ENCODE assay signal across 1 cellular context in the genomic region with DNA sequence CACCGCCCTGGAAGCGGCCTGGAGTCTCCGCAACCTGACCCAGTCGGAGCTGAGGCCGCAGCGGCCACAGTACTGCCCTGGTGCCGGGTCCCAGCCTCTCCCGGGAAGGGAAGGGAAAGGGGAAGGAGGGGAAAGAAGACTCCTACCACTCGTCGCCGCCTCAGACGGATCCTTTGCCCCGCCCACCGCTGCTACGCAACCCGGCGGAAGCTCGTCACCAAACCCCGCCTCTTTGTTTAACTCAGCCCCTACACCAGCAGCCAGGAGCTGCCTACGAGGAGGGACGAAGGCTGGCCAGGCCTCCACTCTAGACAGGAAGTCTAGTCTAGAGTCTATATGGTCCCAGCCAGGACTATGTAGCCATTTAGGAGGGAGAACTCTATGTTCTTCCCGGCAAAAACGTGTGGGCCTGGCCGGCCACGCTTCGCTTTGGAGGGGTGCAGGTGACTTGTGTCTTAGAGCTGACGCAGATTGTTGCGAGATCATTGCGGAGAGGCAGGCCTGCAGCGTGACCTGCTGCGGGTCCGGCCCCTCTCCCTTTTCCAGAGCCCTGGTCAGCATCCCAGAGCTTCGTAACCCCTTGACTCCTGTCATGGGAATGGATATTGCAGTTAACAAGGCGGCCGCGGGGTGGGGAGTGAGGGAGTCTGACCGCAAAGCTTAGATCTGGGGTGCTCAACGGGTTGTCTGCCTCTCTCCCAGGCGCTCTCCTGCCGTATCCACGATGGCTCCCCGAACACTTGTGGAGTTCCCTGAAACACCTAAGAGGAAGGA.
TF ChIP-seq lines count a peak whose summit lies in the region.

A gene (minus strand): TSS at position 166 of the 774 bp plus-strand sequence. CDS start 7,875 bp downstream, outside the sequence.

TF ChIP-seq in SK-N-SH, 30 proteins besides CTCF, POLR2A, EP300 and RAD21 (continued from another document):
- TF ChIP-seq, protein P1, sequence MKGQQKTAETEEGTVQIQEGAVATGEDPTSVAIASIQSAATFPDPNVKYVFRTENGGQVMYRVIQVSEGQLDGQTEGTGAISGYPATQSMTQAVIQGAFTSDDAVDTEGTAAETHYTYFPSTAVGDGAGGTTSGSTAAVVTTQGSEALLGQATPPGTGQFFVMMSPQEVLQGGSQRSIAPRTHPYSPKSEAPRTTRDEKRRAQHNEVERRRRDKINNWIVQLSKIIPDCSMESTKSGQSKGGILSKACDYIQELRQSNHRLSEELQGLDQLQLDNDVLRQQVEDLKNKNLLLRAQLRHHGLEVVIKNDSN (IDR thresholded peaks at IDR 0.05; ENCODE audit: borderline replicate concordance, low read depth): no peak
- TF ChIP-seq GABPA (IDR thresholded peaks at IDR 0.05; ENCODE audit: low read depth): peak; percentile 79
- TF ChIP-seq SMC3 (IDR thresholded peaks at IDR 0.05; ENCODE audit: low read depth, low read length): no peak
- no peak for TF ChIP-seq TCF12 (IDR thresholded peaks at IDR 0.05)
- TF ChIP-seq MEF2A (IDR thresholded peaks at IDR 0.05; ENCODE audit: borderline replicate concordance, low read depth): no peak
- TF ChIP-seq RXRA (IDR thresholded peaks at IDR 0.05; ENCODE audit: borderline replicate concordance, low read depth): no peak
- peak; percentile 63; the same call in 1 of the 2 replicates for TF ChIP-seq RFX5 (IDR thresholded peaks at IDR 0.05; ENCODE audit: low read length)
- TF ChIP-seq FOXM1 (IDR thresholded peaks at IDR 0.05; ENCODE audit: low read depth): no peak
- TF ChIP-seq RCOR1 (IDR thresholded peaks at IDR 0.05; ENCODE audit: low read length): no peak
- TF ChIP-seq FOXJ3 (CRISPR knock-in tag; IDR thresholded peaks at IDR 0.05): no peak
- TF ChIP-seq, protein P2, sequence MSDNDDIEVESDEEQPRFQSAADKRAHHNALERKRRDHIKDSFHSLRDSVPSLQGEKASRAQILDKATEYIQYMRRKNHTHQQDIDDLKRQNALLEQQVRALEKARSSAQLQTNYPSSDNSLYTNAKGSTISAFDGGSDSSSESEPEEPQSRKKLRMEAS (IDR thresholded peaks at IDR 0.05; ENCODE audit: low read depth): peak; percentile 89
- TF ChIP-seq, protein P3, sequence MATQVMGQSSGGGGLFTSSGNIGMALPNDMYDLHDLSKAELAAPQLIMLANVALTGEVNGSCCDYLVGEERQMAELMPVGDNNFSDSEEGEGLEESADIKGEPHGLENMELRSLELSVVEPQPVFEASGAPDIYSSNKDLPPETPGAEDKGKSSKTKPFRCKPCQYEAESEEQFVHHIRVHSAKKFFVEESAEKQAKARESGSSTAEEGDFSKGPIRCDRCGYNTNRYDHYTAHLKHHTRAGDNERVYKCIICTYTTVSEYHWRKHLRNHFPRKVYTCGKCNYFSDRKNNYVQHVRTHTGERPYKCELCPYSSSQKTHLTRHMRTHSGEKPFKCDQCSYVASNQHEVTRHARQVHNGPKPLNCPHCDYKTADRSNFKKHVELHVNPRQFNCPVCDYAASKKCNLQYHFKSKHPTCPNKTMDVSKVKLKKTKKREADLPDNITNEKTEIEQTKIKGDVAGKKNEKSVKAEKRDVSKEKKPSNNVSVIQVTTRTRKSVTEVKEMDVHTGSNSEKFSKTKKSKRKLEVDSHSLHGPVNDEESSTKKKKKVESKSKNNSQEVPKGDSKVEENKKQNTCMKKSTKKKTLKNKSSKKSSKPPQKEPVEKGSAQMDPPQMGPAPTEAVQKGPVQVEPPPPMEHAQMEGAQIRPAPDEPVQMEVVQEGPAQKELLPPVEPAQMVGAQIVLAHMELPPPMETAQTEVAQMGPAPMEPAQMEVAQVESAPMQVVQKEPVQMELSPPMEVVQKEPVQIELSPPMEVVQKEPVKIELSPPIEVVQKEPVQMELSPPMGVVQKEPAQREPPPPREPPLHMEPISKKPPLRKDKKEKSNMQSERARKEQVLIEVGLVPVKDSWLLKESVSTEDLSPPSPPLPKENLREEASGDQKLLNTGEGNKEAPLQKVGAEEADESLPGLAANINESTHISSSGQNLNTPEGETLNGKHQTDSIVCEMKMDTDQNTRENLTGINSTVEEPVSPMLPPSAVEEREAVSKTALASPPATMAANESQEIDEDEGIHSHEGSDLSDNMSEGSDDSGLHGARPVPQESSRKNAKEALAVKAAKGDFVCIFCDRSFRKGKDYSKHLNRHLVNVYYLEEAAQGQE (IDR thresholded peaks at IDR 0.05; ENCODE audit: low read depth, low read length): no peak
- TF ChIP-seq POLR2AphosphoS5 (IDR thresholded peaks at IDR 0.05; ENCODE audit: low read depth, low read length): peak; percentile 96
